ENCODE assay signal across 25 cellular contexts in the genomic region with DNA sequence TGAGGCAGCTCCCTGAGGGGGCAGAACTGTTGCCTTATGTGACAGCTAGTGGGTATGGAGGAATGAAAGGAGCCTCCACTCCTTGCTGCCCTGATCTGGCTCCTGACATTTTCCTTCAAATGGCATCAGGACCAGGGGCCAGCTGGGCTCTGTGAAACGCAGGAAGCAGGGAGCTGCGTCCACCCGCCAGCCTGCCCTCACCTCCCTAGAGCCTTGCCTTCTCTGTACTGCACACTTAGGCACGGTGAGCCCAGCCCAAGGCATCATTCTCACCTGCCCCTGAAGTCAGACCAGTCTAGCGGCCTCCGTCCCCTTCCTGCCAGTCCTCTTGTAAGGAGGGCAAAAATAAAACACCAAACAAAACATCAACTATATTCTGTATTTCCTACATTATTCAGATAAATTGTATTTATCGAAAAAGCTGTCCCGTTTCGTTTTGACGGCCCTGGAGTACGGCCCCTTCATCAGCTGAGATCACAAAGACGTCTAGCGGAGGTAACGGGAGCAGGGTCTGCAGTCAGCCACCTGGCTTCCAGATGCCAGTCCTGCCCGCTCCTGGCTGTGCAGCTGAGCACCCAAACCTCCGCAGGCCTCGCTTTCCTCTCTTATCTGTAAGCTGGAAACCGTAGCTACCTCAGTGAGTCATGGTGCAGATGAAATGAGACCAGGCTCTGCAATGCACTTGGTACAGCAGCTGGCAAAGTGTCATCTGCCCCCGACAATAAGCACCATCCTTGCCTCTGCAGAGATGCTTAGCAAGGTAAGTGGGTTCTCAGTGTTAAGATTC.
"Had no signal": no experiment of that assay in that cellular context is flagged by ENCODE, and none has a peak within 500 bp of the region (broad histone marks: within the 10 kb centered on the region; RNA-seq: fewer than 3 reads in every experiment).

No MANE protein-coding gene starts in this region.

- H3K9me3 ChIP-seq: SJSA1 had no signal

- ATAC-seq: activated T-cell treated with anti-CD3 and anti-CD28 coated beads, Interleukin-2, amount 50 U/mL, for 72 hours; K562; Right ventricle myocardium inferior had no signal

- H3K4me3 ChIP-seq: cardiac muscle cell, K562, SJSA1 had no signal

- H3K36me3 ChIP-seq: brain microvascular endothelial cell, cardiac muscle cell had no signal

- H3K4me1 ChIP-seq: SJSA1 had no signal

- DNase-seq: activated CD4-positive, alpha-beta memory T cell treated with anti-CD3 and anti-CD28 coated beads for 36 hours; activated CD4-positive, alpha-beta T cell treated with anti-CD3 and anti-CD28 coated beads, Interleukin-2, amount 10 ng/mL, durations not matched to agents 7 days and 5 days; activated CD4-positive, CD25-positive, alpha-beta regulatory T cell; activated gamma-delta T cell treated with Interleukin-2 at 50 U/mL for 16 hours; activated naive CD4-positive, alpha-beta T cell treated with anti-CD3 and anti-CD28 coated beads, Interleukin-2, amount 10 ng/mL, durations not matched to agents 7 days and 5 days; activated naive CD8-positive, alpha-beta T cell treated with anti-CD3 and anti-CD28 coated beads for 36 hours; activated T-cell treated with anti-CD3 and anti-CD28 coated beads for 4 hours; activated T-cell treated with anti-CD3 and anti-CD28 coated beads, Interleukin-2, amount 50 U/mL, for 72 hours; brain microvascular endothelial cell; Karpas-422; MM.1S; NCI-H1105; NCI-H1436; NCI-H1694 treated with DMSO at 0.1 percent for 48 hours; NCI-H2029 treated with DMSO at 0.1 percent for 48 hours; NCI-H345; NCI-H510A; NCI-H526 treated with DMSO at 0.1 percent for 48 hours; RPMI8226; T-helper 2 cell had no signal

- H3K27ac ChIP-seq: brain microvascular endothelial cell, cardiac muscle cell, SJSA1, VCaP had no signal

- H3K27me3 ChIP-seq: brain microvascular endothelial cell, cardiac muscle cell, SJSA1 had no signal
